ENCODE assay signal across 7 cellular contexts in the genomic region with DNA sequence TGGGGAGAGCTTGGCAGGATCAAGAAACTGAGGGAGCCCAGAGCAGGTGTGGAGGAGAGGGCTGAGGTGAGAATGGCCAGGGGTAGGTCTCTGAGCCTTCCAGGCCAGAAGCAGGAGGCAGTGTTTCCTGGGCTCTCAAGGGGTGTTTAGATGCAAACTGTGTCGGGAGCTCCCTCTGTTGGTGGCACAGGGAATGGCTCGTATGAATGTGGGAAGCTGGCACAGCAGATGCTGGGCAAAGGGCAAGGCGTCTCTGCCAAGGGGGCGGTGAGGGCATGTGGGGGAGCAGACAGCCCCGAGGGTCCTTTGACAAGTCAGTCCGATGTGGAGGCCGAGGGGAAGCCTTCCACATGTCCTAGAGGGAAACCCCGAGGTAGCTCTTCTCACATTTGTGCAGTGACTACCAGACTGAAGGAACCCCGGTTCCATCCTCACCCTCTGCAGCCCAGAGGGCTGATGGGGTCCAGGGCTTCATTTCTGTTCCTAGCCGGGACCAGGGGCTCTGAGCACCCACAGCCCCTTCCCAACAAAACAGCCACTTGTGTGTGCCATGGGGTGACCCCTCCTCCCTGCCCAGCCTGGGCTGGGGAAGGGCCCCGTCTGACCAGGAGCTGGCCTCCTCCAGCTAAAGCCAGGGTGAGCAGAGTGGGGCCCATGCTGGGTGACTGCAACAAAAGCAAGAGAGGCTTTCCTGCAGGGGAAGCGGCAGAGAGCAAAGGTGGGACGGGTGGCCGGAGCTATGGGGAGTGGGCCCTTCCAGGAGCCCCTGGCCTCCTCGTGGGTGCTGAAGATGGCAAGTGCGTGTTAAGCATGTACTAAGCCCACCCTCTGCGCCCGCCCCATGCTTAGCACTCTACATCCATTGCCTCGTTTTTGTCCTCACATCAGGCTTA.
DNase-seq lines count a peak whose midpoint lies in the region; TF ChIP-seq lines count a peak whose summit lies in the region.

No MANE protein-coding gene starts in this region.

- intact Hi-C loops in tibial artery (cut with DNase I; ENCODE audit: low total_unique reads), result loop anchor here (2.0 to 10.0 kb wide), 2 partner anchors 382 to 586 kb away; a partner anchor contains a TSS

- peak; percentile 83 for DNase-seq in GM12865 (ENCODE audit: low read depth)
- peak; percentile 59 for DNase-seq in KG1 (lab: John Stamatoyannopoulos, UW)
- DNase-seq in SJCRH30, result peak; percentile 68 to 85
- peak; percentile 42 for DNase-seq in activated T-helper 9 cell treated with anti-CD3 and anti-CD28 coated beads, Interleukin-2, amount 50 U/mL, for 16 hours (ENCODE audit: low read depth)
- peak; percentile 51 for DNase-seq in foreskin melanocyte
- DNase-seq in osteoblast (ENCODE audit: insufficient read length, low spot score, missing footprints), result peak; percentile 96
- peak; percentile 87 to 88 for DNase-seq in tibial artery

- no peaks in the 10 kb centered on the region for H3K4me1 ChIP-seq in SJCRH30
- peaks cover 9% of the 10 kb centered on the region for H3K4me1 ChIP-seq in osteoblast (ENCODE audit: insufficient read depth, low read length)
- H3K4me1 ChIP-seq in tibial artery, result peaks cover 0 to 24% (median 20%) of the 10 kb centered on the region in 4 donors

- H3K4me2 ChIP-seq in osteoblast (ENCODE audit: insufficient read depth, low read length), result no peak overlapping the region

- H3K36me3 ChIP-seq in SJCRH30 (no peaks in the 10 kb centered on the region), osteoblast (ENCODE audit: insufficient read depth, low read length) (no peaks in the 10 kb centered on the region), tibial artery (no peaks in the 10 kb centered on the region)

- H3K27me3 ChIP-seq in SJCRH30 (no peaks in the 10 kb centered on the region; the same call in 1 of the 2 replicates), osteoblast (ENCODE audit: insufficient read depth, low read length) (no peaks in the 10 kb centered on the region), tibial artery (no peaks in the 10 kb centered on the region)

- H4K20me1 ChIP-seq in osteoblast (ENCODE audit: insufficient read depth, low read length), result no peaks in the 10 kb centered on the region

- no peak overlapping the region for H3K27ac ChIP-seq in SJCRH30
- H3K27ac ChIP-seq in osteoblast (ENCODE audit: low read depth, low read length), result no peak overlapping the region
- H3K27ac ChIP-seq in tibial artery, result no peak overlapping the region

- H3K79me2 ChIP-seq in osteoblast (ENCODE audit: insufficient read depth, low read length), result no peaks in the 10 kb centered on the region

- no peak overlapping the region for H2AFZ ChIP-seq in osteoblast (ENCODE audit: low read length)

- TF ChIP-seq CTCF in GM12865 (IDR thresholded peaks at IDR 0.05; ENCODE audit: insufficient read depth, low read depth, low read length, missing control alignments), result peak; percentile 98
- TF ChIP-seq CTCF in osteoblast (IDR thresholded peaks at IDR 0.05; ENCODE audit: extremely low read depth, low read depth, low read length), result peak; percentile 93
- peak; percentile 92 to 94 for TF ChIP-seq CTCF in tibial artery (IDR thresholded peaks at IDR 0.05)

- no peak overlapping the region for H3K4me3 ChIP-seq in GM12865 (ENCODE audit: low read depth, low read length)
- H3K4me3 ChIP-seq in SJCRH30, result no peak overlapping the region
- H3K4me3 ChIP-seq in osteoblast (ENCODE audit: insufficient read depth, low read length), result no peak overlapping the region
- H3K4me3 ChIP-seq in tibial artery, result no peak overlapping the region

- H3K9me3 ChIP-seq in SJCRH30 (replicated peaks), result no peaks in the 10 kb centered on the region
- H3K9me3 ChIP-seq in osteoblast (ENCODE audit: low read depth, low read length), result no peaks in the 10 kb centered on the region
- H3K9me3 ChIP-seq in tibial artery, result peaks cover 0 to 6% (median 0%) of the 10 kb centered on the region in 3 donors

Comparison
In these comparisons a context has a peak if more than half of its experiments do, and no peak if none do; other contexts are left out.
1. DNase-seq: peak in every context shown above with its lines; median percentile 96 in osteoblast; 88 in tibial artery; 83 in GM12865; 76 in SJCRH30; 59 in KG1; 51 in foreskin melanocyte; 42 in activated T-helper 9 cell treated with anti-CD3 and anti-CD28 coated beads, Interleukin-2, amount 50 U/mL, for 16 hours.